In the genomic region with DNA sequence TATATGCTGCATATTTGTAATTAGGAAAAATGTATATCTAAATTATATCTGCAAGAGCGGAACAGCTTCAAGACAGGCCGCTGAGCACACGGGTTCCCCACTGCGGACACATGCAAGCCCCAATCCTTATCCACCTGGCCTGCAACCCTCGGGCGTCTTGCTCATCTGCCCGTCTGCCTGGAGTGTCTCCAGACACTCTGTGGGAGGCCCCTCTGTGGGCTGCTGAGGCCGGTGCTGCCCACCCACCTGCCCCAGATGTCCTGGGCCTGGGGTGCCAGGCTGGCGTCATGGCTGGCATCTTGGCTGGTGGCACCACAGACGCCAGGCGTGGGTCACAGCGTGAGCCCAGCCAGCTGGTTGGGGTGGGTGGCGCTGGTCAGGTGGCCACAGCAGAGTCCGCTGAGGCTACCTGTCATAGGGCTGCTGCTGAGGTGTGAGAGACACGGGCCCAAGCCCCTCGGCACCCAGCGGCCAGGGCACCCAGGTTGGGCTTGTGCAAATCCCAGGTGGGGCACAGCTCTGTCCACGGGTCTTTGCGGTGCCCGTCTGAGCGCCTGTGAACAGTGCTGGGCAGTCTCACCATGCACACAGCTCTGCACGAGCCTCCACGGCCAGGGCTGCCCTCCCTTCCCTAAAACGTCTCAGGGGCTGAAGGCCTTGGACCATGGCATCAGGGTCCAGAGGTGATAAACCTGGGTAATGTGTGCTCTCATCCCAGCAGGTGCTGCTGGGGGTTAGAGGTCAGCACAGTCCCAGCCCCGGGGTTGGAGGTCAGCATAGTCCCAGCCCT, we compare ENCODE assay signal across 8 cellular contexts.
A peak's percentile ranks its signal among the peaks of the same experiment; 100 is the strongest.
DNase-seq lines count a peak whose midpoint lies in the region; ATAC-seq and TF ChIP-seq lines count a peak whose summit lies in the region.
"Not testable (repeated sequence)": the region's sequence is repeated elsewhere in the genome, so short reads cannot be mapped to it uniquely, and the experiment has no call there.

No MANE protein-coding gene starts in this region.

- H3K9ac ChIP-seq in BLaER1 = not testable (repeated sequence)

- 87 to 92% (median 90%) methylated on average over 16 to 25 of the region's 25 CpGs for WGBS in spleen, 5 donors

- H3K36me3 Mint-ChIP-seq in T-cell = peaks cover 21% of the 10 kb centered on the region
- H3K36me3 Mint-ChIP-seq in activated T-cell treated with anti-CD3 and anti-CD28 coated beads, Interleukin-2, amount 50 U/mL, for 72 hours (ENCODE audit: insufficient read depth in 2 of 2) = peaks cover 9 to 12% of the 10 kb centered on the region in 2 donors
- not testable (repeated sequence) for H3K36me3 Mint-ChIP-seq in activated naive CD8-positive, alpha-beta T cell treated with anti-CD3 and anti-CD28 coated beads, Interleukin-2, amount 50 U/mL, for 24 hours (ENCODE audit: low read depth)
- peaks cover 9 to 18% (median 13%) of the 10 kb centered on the region in 5 donors for H3K36me3 Mint-ChIP-seq in naive thymus-derived CD4-positive, alpha-beta T cell

- intact Hi-C loops in naive thymus-derived CD4-positive, alpha-beta T cell (cut with micrococcal nuclease); spleen (cut with DNase I; ENCODE audit: low total_unique reads); upper lobe of right lung (cut with DNase I): not testable (repeated sequence)

- not testable (repeated sequence) for TF ChIP-seq POLR2A in spleen (IDR thresholded peaks at IDR 0.05)

- H4K20me1 ChIP-seq in BLaER1 = peaks cover 78% of the 10 kb centered on the region

- H3K9me3 Mint-ChIP-seq in T-cell; activated T-cell treated with anti-CD3 and anti-CD28 coated beads, Interleukin-2, amount 50 U/mL, for 72 hours; naive thymus-derived CD4-positive, alpha-beta T cell: not testable (repeated sequence)
- H3K9me3 Mint-ChIP-seq in activated naive CD8-positive, alpha-beta T cell treated with anti-CD3 and anti-CD28 coated beads, Interleukin-2, amount 50 U/mL, for 24 hours = peaks cover 10% of the 10 kb centered on the region

- CTCF ChIA-PET in T-cell (lab: Charles Lee); naive thymus-derived CD4-positive, alpha-beta T cell (lab: Charles Lee): not testable (repeated sequence)

- not testable (repeated sequence) for H3K27ac Mint-ChIP-seq in T-cell; activated T-cell treated with anti-CD3 and anti-CD28 coated beads, Interleukin-2, amount 50 U/mL, for 72 hours; activated naive CD8-positive, alpha-beta T cell treated with anti-CD3 and anti-CD28 coated beads, Interleukin-2, amount 50 U/mL, for 24 hours
- peak overlapping the region in 6 of 9 donors; percentile 42 to 86 (median 74) for H3K27ac Mint-ChIP-seq in naive thymus-derived CD4-positive, alpha-beta T cell

- POLR2A ChIA-PET in T-cell (lab: Charles Lee); naive thymus-derived CD4-positive, alpha-beta T cell (lab: Charles Lee): not testable (repeated sequence)

- not testable (repeated sequence) for H3K4me3 ChIP-seq in BLaER1; naive thymus-derived CD4-positive, alpha-beta T cell (ENCODE audit: low read length); spleen; upper lobe of right lung

- peaks cover 51 to 62% (median 53%) of the 10 kb centered on the region in 3 donors for H3K4me1 Mint-ChIP-seq in T-cell
- peaks cover 18% of the 10 kb centered on the region for H3K4me1 Mint-ChIP-seq in activated T-cell treated with anti-CD3 and anti-CD28 coated beads, Interleukin-2, amount 50 U/mL, for 72 hours (ENCODE audit: low read depth)
- peaks cover 20% of the 10 kb centered on the region for H3K4me1 Mint-ChIP-seq in activated naive CD8-positive, alpha-beta T cell treated with anti-CD3 and anti-CD28 coated beads, Interleukin-2, amount 50 U/mL, for 24 hours
- H3K4me1 Mint-ChIP-seq in naive thymus-derived CD4-positive, alpha-beta T cell = peaks cover 4 to 65% (median 43%) of the 10 kb centered on the region in 7 donors

- ATAC-seq in T-cell (replicated peaks in 1 of 4) = peak in 1 of 4 experiments; percentile 8
- peak; percentile 13 to 36 for ATAC-seq in activated T-cell treated with anti-CD3 and anti-CD28 coated beads, Interleukin-2, amount 50 U/mL, for 72 hours (replicated peaks in 1 of 2)
- peak; percentile 31 for ATAC-seq in activated naive CD8-positive, alpha-beta T cell treated with anti-CD3 and anti-CD28 coated beads, Interleukin-2, amount 50 U/mL, for 24 hours
- ATAC-seq in naive thymus-derived CD4-positive, alpha-beta T cell = not testable (repeated sequence)
- peak; percentile 31 for ATAC-seq in upper lobe of right lung

- not testable (repeated sequence) for H3K27me3 ChIP-seq in BLaER1; naive thymus-derived CD4-positive, alpha-beta T cell (ENCODE audit: control insufficient read depth in 2 of 2, insufficient read depth in 2 of 2, low read length in 2 of 2); spleen (replicated peaks in 1 of 7); upper lobe of right lung

- not testable (repeated sequence) for H3K27me3 Mint-ChIP-seq in T-cell; activated T-cell treated with anti-CD3 and anti-CD28 coated beads, Interleukin-2, amount 50 U/mL, for 72 hours (ENCODE audit: low read depth); activated naive CD8-positive, alpha-beta T cell treated with anti-CD3 and anti-CD28 coated beads, Interleukin-2, amount 50 U/mL, for 24 hours; naive thymus-derived CD4-positive, alpha-beta T cell

- H3K4me3 Mint-ChIP-seq in T-cell = peak overlapping the region in 2 of 3 donors; percentile 17 to 74
- peak overlapping the region in 1 of 2 donors; percentile 27 for H3K4me3 Mint-ChIP-seq in activated T-cell treated with anti-CD3 and anti-CD28 coated beads, Interleukin-2, amount 50 U/mL, for 72 hours
- peak overlapping the region; percentile 29 for H3K4me3 Mint-ChIP-seq in activated naive CD8-positive, alpha-beta T cell treated with anti-CD3 and anti-CD28 coated beads, Interleukin-2, amount 50 U/mL, for 24 hours
- H3K4me3 Mint-ChIP-seq in naive thymus-derived CD4-positive, alpha-beta T cell = peak overlapping the region in 8 of 10 donors; percentile 27 to 81 (median 68)

- not testable (repeated sequence) for H3K27ac ChIP-seq in BLaER1; naive thymus-derived CD4-positive, alpha-beta T cell (ENCODE audit: low read depth, low read length); spleen; upper lobe of right lung

- H3K9me3 ChIP-seq in BLaER1 (peaks cover 12% of the 10 kb centered on the region), spleen (peaks cover 0 to 11% (median 0%) of the 10 kb centered on the region in 8 donors)
- H3K9me3 ChIP-seq in naive thymus-derived CD4-positive, alpha-beta T cell (ENCODE audit: control insufficient read depth in 2 of 3, low read length in 3 of 3); upper lobe of right lung: not testable (repeated sequence)

- not testable (repeated sequence) for TF ChIP-seq CTCF in spleen (IDR thresholded peaks at IDR 0.05 in 8 of 11, conservative IDR thresholded peaks at IDR 0.05 in 3 of 11); upper lobe of right lung (IDR thresholded peaks at IDR 0.05)

- peaks cover 38% of the 10 kb centered on the region for H3K4me1 ChIP-seq in BLaER1
- not testable (repeated sequence) for H3K4me1 ChIP-seq in naive thymus-derived CD4-positive, alpha-beta T cell (ENCODE audit: control insufficient read depth in 2 of 2, insufficient read depth in 2 of 2, low read length in 2 of 2); spleen; upper lobe of right lung

- H3K36me3 ChIP-seq in BLaER1 (peaks cover 22% of the 10 kb centered on the region), spleen (peaks cover 0 to 19% (median 0%) of the 10 kb centered on the region in 6 donors)
- not testable (repeated sequence) for H3K36me3 ChIP-seq in naive thymus-derived CD4-positive, alpha-beta T cell (ENCODE audit: control insufficient read depth in 2 of 3, insufficient read depth in 3 of 3, low read length in 3 of 3); upper lobe of right lung

- DNase-seq in T-cell (peak in 1 of 34 experiments; percentile 11), islet precursor cell (peak; percentile 35), spleen (peak; percentile 59), upper lobe of right lung (peak; percentile 31)
- DNase-seq in activated T-cell treated with anti-CD3 and anti-CD28 coated beads, Interleukin-2, amount 50 U/mL, for 72 hours; activated naive CD8-positive, alpha-beta T cell treated with anti-CD3 and anti-CD28 coated beads, Interleukin-2, amount 50 U/mL, for 24 hours; naive thymus-derived CD4-positive, alpha-beta T cell: not testable (repeated sequence)

- peak overlapping the region; percentile 36 for H3K4me2 ChIP-seq in BLaER1
